Comparison of ENCODE assay signal across 8 cellular contexts in the genomic region with DNA sequence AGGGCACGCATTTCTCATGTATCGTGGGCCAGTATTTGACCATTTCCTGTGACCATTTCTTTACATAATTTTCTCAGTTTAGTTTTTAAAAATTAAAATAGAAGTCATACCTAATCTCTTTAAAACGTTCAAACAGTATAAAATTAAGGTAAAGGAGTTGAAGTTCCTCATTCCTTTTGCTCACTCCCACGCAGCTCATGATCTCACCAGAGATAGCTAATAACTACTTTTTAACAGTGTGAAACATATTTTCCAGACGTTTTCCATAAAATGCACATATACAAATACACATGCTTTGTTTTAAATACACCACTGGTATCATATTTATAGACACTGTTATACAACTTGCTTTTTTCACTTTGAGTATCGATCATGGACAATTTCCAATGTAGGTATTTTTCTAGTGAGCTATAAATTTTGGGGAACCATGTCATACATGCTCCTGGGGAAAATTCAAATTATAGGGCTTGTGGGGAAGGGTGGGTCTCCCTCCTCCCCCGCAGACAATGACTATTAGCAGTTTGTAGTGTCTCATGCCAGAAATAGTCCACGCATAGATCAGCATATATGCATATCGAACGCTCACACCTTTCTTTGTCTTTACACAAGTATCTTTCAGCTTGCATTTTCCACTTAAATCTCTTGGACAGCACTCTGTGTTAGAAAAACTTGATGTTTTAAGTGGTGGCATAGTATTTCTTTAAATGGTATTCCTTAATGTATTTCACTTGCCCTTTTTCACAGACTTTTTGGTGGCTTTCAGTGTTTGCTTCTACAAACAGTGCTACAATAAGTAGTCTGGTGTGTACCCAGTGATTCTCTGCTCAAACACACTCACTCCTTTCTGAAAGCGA.
DNase-seq lines count a peak whose midpoint lies in the region; ATAC-seq and TF ChIP-seq lines count a peak whose summit lies in the region.

No MANE protein-coding gene starts in this region.

- peak overlapping the region; percentile 19 for H3K27ac Mint-ChIP-seq in CD8-positive, alpha-beta T cell
- peak overlapping the region; percentile 99 for H3K27ac Mint-ChIP-seq in WTC11

- CTCF ChIA-PET in CD8-positive, alpha-beta T cell (lab: Charles Lee), result interaction anchor here (0.6 to 2.3 kb wide), 5 partner anchors 75 to 144 kb away, joined by 3 to 6 read pairs (median 3); no protein-coding TSS in a partner anchor
- CTCF ChIA-PET in WTC11 (lab: Charles Lee), result interaction anchor here (0.6 to 2.4 kb wide), 9 partner anchors 9 to 201 kb away, joined by 3 to 9 read pairs (median 4); a partner anchor contains a TSS

- TF ChIP-seq CTCF in CD8-positive, alpha-beta T cell (IDR thresholded peaks at IDR 0.05), result no peak
- no peak for TF ChIP-seq CTCF in WTC11 (IDR thresholded peaks at IDR 0.05)

- peak overlapping the region; percentile 80 for H3K4me3 Mint-ChIP-seq in CD8-positive, alpha-beta T cell
- H3K4me3 Mint-ChIP-seq in WTC11, result 0 out of 2 replicates have a peak overlapping the region, but pooled peaks have one; percentile 26

- H3K9me3 ChIP-seq in CD8-positive, alpha-beta T cell (ENCODE audit: low read length), result no peaks in the 10 kb centered on the region
- H3K9me3 ChIP-seq in muscle layer of duodenum (ENCODE audit: control insufficient read depth in 1 of 2, low read length in 2 of 2), result no peaks in the 10 kb centered on the region

- H3K36me3 ChIP-seq in CD8-positive, alpha-beta T cell (ENCODE audit: insufficient read depth, low read length), result no peaks in the 10 kb centered on the region
- H3K36me3 ChIP-seq in muscle layer of duodenum (ENCODE audit: control insufficient read depth in 1 of 2, insufficient read depth in 2 of 2, low read length in 2 of 2), result no peaks in the 10 kb centered on the region

- no peak overlapping the region for H3K27ac ChIP-seq in CD8-positive, alpha-beta T cell (ENCODE audit: low read depth, low read length)
- peak overlapping the region; percentile 90 for H3K27ac ChIP-seq in muscle layer of duodenum (ENCODE audit: low read length)

- H3K4me1 ChIP-seq in CD8-positive, alpha-beta T cell (ENCODE audit: insufficient read depth, low read length), result peaks cover 20% of the 10 kb centered on the region
- peaks cover 0 to 27% of the 10 kb centered on the region in 2 donors for H3K4me1 ChIP-seq in muscle layer of duodenum (ENCODE audit: control insufficient read depth in 1 of 2, insufficient read depth in 2 of 2, low read length in 2 of 2)

- POLR2A ChIA-PET in CD8-positive, alpha-beta T cell (lab: Charles Lee), result interaction anchor here (0.8 to 0.9 kb wide), 2 partner anchors 15 to 31 kb away, joined by 3 read pairs; no protein-coding TSS in a partner anchor
- POLR2A ChIA-PET in WTC11 (lab: Charles Lee), result interaction anchor here (0.9 to 2.1 kb wide), 4 partner anchors 12 to 180 kb away, joined by 3 to 12 read pairs (median 4); no protein-coding TSS in a partner anchor

- H3K27me3 ChIP-seq in CD8-positive, alpha-beta T cell (ENCODE audit: insufficient read depth, low read length), result no peaks in the 10 kb centered on the region
- no peaks in the 10 kb centered on the region for H3K27me3 ChIP-seq in muscle layer of duodenum (ENCODE audit: low read depth, low read length)

- DNase-seq in CD8-positive, alpha-beta T cell, result no peak
- DNase-seq in WTC11 (ENCODE audit: low spot score) (no peak), NCI-H748 (lab: John Stamatoyannopoulos, UW; ENCODE audit: unreplicated experiment) (no peak), NCI-H345 (lab: John Stamatoyannopoulos, UW) (no peak), NCI-H2081 treated with DMSO at 0.1 percent for 48 hours (lab: John Stamatoyannopoulos, UW) (no peak)

- no peak for ATAC-seq in CD8-positive, alpha-beta T cell
- ATAC-seq in HG03064 (IDR thresholded peaks at IDR 0.05; ENCODE audit: low read depth, unreplicated experiment), result peak; percentile 24
- ATAC-seq in WTC11, result no peak
- ATAC-seq in GM19455 (IDR thresholded peaks at IDR 0.05; ENCODE audit: unreplicated experiment), result no peak

- no peak overlapping the region for H3K4me3 ChIP-seq in CD8-positive, alpha-beta T cell (ENCODE audit: low read depth, low read length)
- H3K4me3 ChIP-seq in muscle layer of duodenum (ENCODE audit: low read depth in 1 of 2, low read length in 2 of 2), result peak overlapping the region in 1 of 2 donors; percentile 18

- H3K9me3 Mint-ChIP-seq in CD8-positive, alpha-beta T cell, result no peaks in the 10 kb centered on the region
- no peaks in the 10 kb centered on the region for H3K9me3 Mint-ChIP-seq in WTC11

- peaks cover 40% of the 10 kb centered on the region for H3K4me1 Mint-ChIP-seq in CD8-positive, alpha-beta T cell (ENCODE audit: low read depth)
- peaks cover 81% of the 10 kb centered on the region for H3K4me1 Mint-ChIP-seq in WTC11

- no peaks in the 10 kb centered on the region for H3K36me3 Mint-ChIP-seq in CD8-positive, alpha-beta T cell
- no peaks in the 10 kb centered on the region for H3K36me3 Mint-ChIP-seq in WTC11

- intact Hi-C loops in CD8-positive, alpha-beta T cell (cut with DNase I, micrococcal nuclease), result no loop called here

- H3K27me3 Mint-ChIP-seq in CD8-positive, alpha-beta T cell (ENCODE audit: low read depth), result no peaks in the 10 kb centered on the region
- H3K27me3 Mint-ChIP-seq in WTC11 (ENCODE audit: low read depth), result no peaks in the 10 kb centered on the region

TF ChIP-seq in WTC11, 78 proteins besides CTCF, POLR2A, EP300 and RAD21:
- TF ChIP-seq, protein P1, sequence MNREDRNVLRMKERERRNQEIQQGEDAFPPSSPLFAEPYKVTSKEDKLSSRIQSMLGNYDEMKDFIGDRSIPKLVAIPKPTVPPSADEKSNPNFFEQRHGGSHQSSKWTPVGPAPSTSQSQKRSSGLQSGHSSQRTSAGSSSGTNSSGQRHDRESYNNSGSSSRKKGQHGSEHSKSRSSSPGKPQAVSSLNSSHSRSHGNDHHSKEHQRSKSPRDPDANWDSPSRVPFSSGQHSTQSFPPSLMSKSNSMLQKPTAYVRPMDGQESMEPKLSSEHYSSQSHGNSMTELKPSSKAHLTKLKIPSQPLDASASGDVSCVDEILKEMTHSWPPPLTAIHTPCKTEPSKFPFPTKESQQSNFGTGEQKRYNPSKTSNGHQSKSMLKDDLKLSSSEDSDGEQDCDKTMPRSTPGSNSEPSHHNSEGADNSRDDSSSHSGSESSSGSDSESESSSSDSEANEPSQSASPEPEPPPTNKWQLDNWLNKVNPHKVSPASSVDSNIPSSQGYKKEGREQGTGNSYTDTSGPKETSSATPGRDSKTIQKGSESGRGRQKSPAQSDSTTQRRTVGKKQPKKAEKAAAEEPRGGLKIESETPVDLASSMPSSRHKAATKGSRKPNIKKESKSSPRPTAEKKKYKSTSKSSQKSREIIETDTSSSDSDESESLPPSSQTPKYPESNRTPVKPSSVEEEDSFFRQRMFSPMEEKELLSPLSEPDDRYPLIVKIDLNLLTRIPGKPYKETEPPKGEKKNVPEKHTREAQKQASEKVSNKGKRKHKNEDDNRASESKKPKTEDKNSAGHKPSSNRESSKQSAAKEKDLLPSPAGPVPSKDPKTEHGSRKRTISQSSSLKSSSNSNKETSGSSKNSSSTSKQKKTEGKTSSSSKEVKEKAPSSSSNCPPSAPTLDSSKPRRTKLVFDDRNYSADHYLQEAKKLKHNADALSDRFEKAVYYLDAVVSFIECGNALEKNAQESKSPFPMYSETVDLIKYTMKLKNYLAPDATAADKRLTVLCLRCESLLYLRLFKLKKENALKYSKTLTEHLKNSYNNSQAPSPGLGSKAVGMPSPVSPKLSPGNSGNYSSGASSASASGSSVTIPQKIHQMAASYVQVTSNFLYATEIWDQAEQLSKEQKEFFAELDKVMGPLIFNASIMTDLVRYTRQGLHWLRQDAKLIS (CRISPR knock-in tag; IDR thresholded peaks at IDR 0.05; ENCODE audit: borderline replicate concordance), result no peak
- no peak for TF ChIP-seq HMGA2 (CRISPR knock-in tag; IDR thresholded peaks at IDR 0.05)
- TF ChIP-seq GRHL2 (CRISPR knock-in tag; IDR thresholded peaks at IDR 0.05; ENCODE audit: insufficient replicate concordance, severe bottlenecking), result no peak
- TF ChIP-seq GABPB1 (CRISPR knock-in tag; IDR thresholded peaks at IDR 0.05), result peak; percentile 45; the same call in 1 of the 2 replicates
- no peak for TF ChIP-seq IRF2 (CRISPR knock-in tag; IDR thresholded peaks at IDR 0.05; ENCODE audit: borderline replicate concordance, low read depth)
- TF ChIP-seq, protein P2, sequence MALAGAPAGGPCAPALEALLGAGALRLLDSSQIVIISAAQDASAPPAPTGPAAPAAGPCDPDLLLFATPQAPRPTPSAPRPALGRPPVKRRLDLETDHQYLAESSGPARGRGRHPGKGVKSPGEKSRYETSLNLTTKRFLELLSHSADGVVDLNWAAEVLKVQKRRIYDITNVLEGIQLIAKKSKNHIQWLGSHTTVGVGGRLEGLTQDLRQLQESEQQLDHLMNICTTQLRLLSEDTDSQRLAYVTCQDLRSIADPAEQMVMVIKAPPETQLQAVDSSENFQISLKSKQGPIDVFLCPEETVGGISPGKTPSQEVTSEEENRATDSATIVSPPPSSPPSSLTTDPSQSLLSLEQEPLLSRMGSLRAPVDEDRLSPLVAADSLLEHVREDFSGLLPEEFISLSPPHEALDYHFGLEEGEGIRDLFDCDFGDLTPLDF (CRISPR knock-in tag; IDR thresholded peaks at IDR 0.05), result no peak
